ENCODE assay signal across 10 cellular contexts in the genomic region with DNA sequence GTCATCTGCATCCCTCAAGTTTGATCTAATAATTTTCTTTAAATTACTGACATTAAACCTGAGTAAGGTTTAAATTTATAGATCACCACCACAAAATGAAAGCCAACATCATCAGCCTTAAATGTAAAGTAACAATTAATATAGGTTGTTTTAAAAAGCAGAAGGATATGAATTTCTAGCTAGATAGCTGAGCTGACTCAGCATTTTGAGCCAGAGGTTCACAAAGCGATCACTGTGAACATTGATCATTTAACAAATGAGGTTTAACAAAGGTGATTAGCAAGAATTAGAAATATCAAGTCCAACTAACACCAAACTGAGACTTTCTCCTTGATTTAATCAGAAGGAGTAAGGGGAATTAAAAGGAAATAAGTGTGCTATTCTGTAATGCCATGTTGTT. TPM values are rescaled to one million over a fixed set of nuclear protein-coding genes. Genes with fewer than 3 reads are reported as not detected.
"Had no signal": no experiment of that assay in that cellular context is flagged by ENCODE, and none has a peak within 500 bp of the region (broad histone marks: within the 10 kb centered on the region; RNA-seq: fewer than 3 reads in every experiment).

No MANE protein-coding gene starts in this region.

- ATAC-seq: GM23338, HCT116 had no signal

- DNase-seq: H7, HFFc6, Kasumi-1, KG1 had no signal

- H3K4me1 ChIP-seq: HAP-1 had no signal

- H3K4me2 ChIP-seq: GM23338 had no signal

- H3K36me3 ChIP-seq: HAP-1 had no signal

- H3K4me3 ChIP-seq: GM23338, HAP-1 had no signal

- H3K27ac ChIP-seq: HL-60 had no signal

- H2AFZ ChIP-seq: GM23338 had no signal

- H3K9me3 ChIP-seq: HAP-1 had no signal

RNA-seq across cellular contexts. Expression of a gene that starts 19.7 kb away (rescaled TPM):
- total RNA-seq: HFFc6, HT1080 had no signal
- polyA plus RNA-seq: IgD-negative memory B cell had no signal
